ENCODE assay signal across 11 cellular contexts in the genomic region with DNA sequence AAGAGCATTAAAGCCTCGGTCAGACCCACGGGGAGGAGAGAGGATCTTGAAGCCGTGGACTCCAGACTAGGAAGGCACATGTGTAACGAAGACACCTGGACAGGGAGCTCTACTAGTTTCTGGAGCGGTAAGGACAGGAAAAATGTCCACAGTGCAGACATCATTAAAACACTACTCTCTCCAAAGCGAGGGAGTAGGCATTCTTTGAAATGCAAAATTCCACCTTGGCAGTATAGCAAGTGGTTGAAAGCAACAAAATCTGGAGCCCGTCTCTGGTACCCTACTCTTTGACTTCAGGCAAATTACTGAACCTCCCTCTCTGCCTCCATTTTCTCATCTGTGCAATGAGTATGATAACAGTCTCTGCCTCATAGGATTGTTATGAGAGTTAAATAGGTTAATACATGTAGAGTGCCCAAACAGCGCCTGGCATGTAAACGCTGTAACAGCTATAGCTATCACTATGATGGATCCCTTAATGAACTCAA. TPM values are rescaled to one million over a fixed set of nuclear protein-coding genes. Genes with fewer than 3 reads are reported as not detected.
A peak's percentile ranks its signal among the peaks of the same experiment; 100 is the strongest.
DNase-seq lines count a peak whose midpoint lies in the region; ATAC-seq, FAIRE-seq and TF ChIP-seq lines count a peak whose summit lies in the region.
"Had no signal": no experiment of that assay in that cellular context is flagged by ENCODE, and none has a peak within 500 bp of the region (broad histone marks: within the 10 kb centered on the region; RNA-seq: fewer than 3 reads in every experiment).

No MANE protein-coding gene starts in this region.

- POLR2A ChIA-PET in activated CD4-positive, alpha-beta T cell treated with anti-CD3 and anti-CD28 coated beads, Interleukin-2, amount 10 ng/mL, durations not matched to agents 7 days and 5 days (lab: Charles Lee): interaction anchor here (0.6 to 0.8 kb wide), 2 partner anchors 89 to 148 kb away, joined by 4 to 7 read pairs; no protein-coding TSS in a partner anchor
- POLR2A ChIA-PET in HepG2 (lab: Yijun Ruan, JAX): interaction anchor here (1.4 to 3.1 kb wide), 3 partner anchors 12 to 41 kb away, joined by 5 to 28 read pairs (median 8); partner anchors contain the start of gene SLC22A7

- H3K4me3 ChIP-seq in adipocyte (ENCODE audit: low read length) (peak overlapping the region; percentile 57), HepG2 (replicated peaks in 1 of 3; ENCODE audit: insufficient read depth in 1 of 3, low read depth in 2 of 3, low read length in 3 of 3) (peak overlapping the region; percentile 38 to 70 (median 43)), stomach smooth muscle (ENCODE audit: low read length in 2 of 2) (peak overlapping the region; percentile 32 to 68)

- H3K79me2 ChIP-seq in HepG2 (ENCODE audit: insufficient read depth, low read length): no peaks in the 10 kb centered on the region

- H3K9me3 Mint-ChIP-seq in activated CD4-positive, alpha-beta T cell treated with anti-CD3 and anti-CD28 coated beads, Interleukin-2, amount 10 ng/mL, durations not matched to agents 7 days and 5 days: no peaks in the 10 kb centered on the region

- CTCF ChIA-PET in activated CD4-positive, alpha-beta T cell treated with anti-CD3 and anti-CD28 coated beads, Interleukin-2, amount 10 ng/mL, durations not matched to agents 7 days and 5 days (lab: Charles Lee): interaction anchor here (0.6 to 3.3 kb wide), 11 partner anchors 9 to 770 kb away, joined by 3 to 16 read pairs (median 5); partner anchors contain the start of gene SLC22A7
- CTCF ChIA-PET in HepG2 (lab: Yijun Ruan, JAX; ENCODE audit: low intra/inter-chr PET ratio, low total read pairs): no interaction called here

- TF ChIP-seq POLR2A in HepG2 (IDR thresholded peaks at IDR 0.05; ENCODE audit: insufficient read depth in 1 of 2, low read depth in 2 of 2, low read length in 2 of 2): peak in 1 of 2 experiments; percentile 4; a peak in 1 of 4 replicates

- H4K20me1 ChIP-seq in HepG2 (ENCODE audit: insufficient read depth, low read length): no peaks in the 10 kb centered on the region

- H3K4me1 Mint-ChIP-seq in activated CD4-positive, alpha-beta T cell treated with anti-CD3 and anti-CD28 coated beads, Interleukin-2, amount 10 ng/mL, durations not matched to agents 7 days and 5 days: peaks cover 10% of the 10 kb centered on the region

- H3K4me2 ChIP-seq in HepG2 (ENCODE audit: low read depth, low read length): peak overlapping the region; percentile 82

- no peak for TF ChIP-seq EP300 in HepG2 (IDR thresholded peaks at IDR 0.05; ENCODE audit: low read depth in 2 of 2, low read length in 2 of 2)
- TF ChIP-seq EP300 in HepG2 (CRISPR knock-in tag; IDR thresholded peaks at IDR 0.05; ENCODE audit: borderline replicate concordance): no peak

- peak overlapping the region; percentile 79 for H2AFZ ChIP-seq in HepG2 (ENCODE audit: low read length)

- no peaks in the 10 kb centered on the region for H3K36me3 Mint-ChIP-seq in activated CD4-positive, alpha-beta T cell treated with anti-CD3 and anti-CD28 coated beads, Interleukin-2, amount 10 ng/mL, durations not matched to agents 7 days and 5 days (ENCODE audit: low read depth)

- H3K4me1 ChIP-seq in adipocyte (ENCODE audit: control insufficient read depth, insufficient read depth, low read length) (peaks cover 6% of the 10 kb centered on the region), HepG2 (ENCODE audit: insufficient read depth, low read length) (peaks cover 50% of the 10 kb centered on the region), stomach smooth muscle (ENCODE audit: control insufficient read depth, insufficient read depth, low read length) (peaks cover 8% of the 10 kb centered on the region)

- no peak overlapping the region for H3K27ac ChIP-seq in HepG2 (ENCODE audit: extremely low read length, insufficient read depth, low read length)
- no peak overlapping the region for H3K27ac ChIP-seq in stomach smooth muscle (ENCODE audit: low read length)

- WGBS in HepG2 (ENCODE audit: low lambda C conversion rate): 50% methylated on average over 9 of the region's 9 CpGs

- H3K36me3 ChIP-seq in adipocyte (ENCODE audit: control insufficient read depth, insufficient read depth, low read length, severe bottlenecking) (no peaks in the 10 kb centered on the region), HepG2 (replicated peaks in 1 of 2; ENCODE audit: control insufficient read depth in 1 of 2, insufficient read depth in 2 of 2, low read length in 2 of 2) (no peaks in the 10 kb centered on the region), stomach smooth muscle (ENCODE audit: control insufficient read depth in 2 of 2, insufficient read depth in 2 of 2, low read length in 2 of 2) (no peaks in the 10 kb centered on the region)

- TF ChIP-seq CTCF in HepG2 (CRISPR knock-in tag; IDR thresholded peaks at IDR 0.05): no peak

- peaks cover 7% of the 10 kb centered on the region for H3K27me3 Mint-ChIP-seq in activated CD4-positive, alpha-beta T cell treated with anti-CD3 and anti-CD28 coated beads, Interleukin-2, amount 10 ng/mL, durations not matched to agents 7 days and 5 days

- ATAC-seq in HepG2: peak; percentile 14
- ATAC-seq in HG02678 (IDR thresholded peaks at IDR 0.05; ENCODE audit: unreplicated experiment): no peak
- no peak for ATAC-seq in HG02840 (IDR thresholded peaks at IDR 0.05; ENCODE audit: low FRiP score, unreplicated experiment)

- no peak overlapping the region for H3K27ac Mint-ChIP-seq in activated CD4-positive, alpha-beta T cell treated with anti-CD3 and anti-CD28 coated beads, Interleukin-2, amount 10 ng/mL, durations not matched to agents 7 days and 5 days

- peak overlapping the region; percentile 69 for H3K4me3 Mint-ChIP-seq in activated CD4-positive, alpha-beta T cell treated with anti-CD3 and anti-CD28 coated beads, Interleukin-2, amount 10 ng/mL, durations not matched to agents 7 days and 5 days

- intact Hi-C loops in HepG2 (cut with micrococcal nuclease; ENCODE audit: unreplicated experiment): no loop called here

- no peak for FAIRE-seq in HepG2 (lab: Jason Lieb, UNC)
- FAIRE-seq: colon had no signal

- no peaks in the 10 kb centered on the region for H3K9me3 ChIP-seq in adipocyte (ENCODE audit: control insufficient read depth, low read length)
- H3K9me3 ChIP-seq in HepG2 (ENCODE audit: low read length): no peaks in the 10 kb centered on the region
- no peaks in the 10 kb centered on the region for H3K9me3 ChIP-seq in stomach smooth muscle (ENCODE audit: control insufficient read depth in 2 of 2, low read length in 2 of 2)

- no TSS peak for BruUV-seq in HepG2 (replicated peaks; lab: Mats Ljungman, UMichigan)

- TF ChIP-seq RAD21 in HepG2 (CRISPR knock-in tag; IDR thresholded peaks at IDR 0.05): no peak

- H3K9ac ChIP-seq in adipocyte (ENCODE audit: low read length) (no peak overlapping the region), HepG2 (ENCODE audit: insufficient read depth, low read depth, low read length) (peak overlapping the region; percentile 43), stomach smooth muscle (ENCODE audit: low read length in 2 of 2) (no peak overlapping the region)

- no peak for DNase-seq in activated CD4-positive, alpha-beta T cell treated with anti-CD3 and anti-CD28 coated beads, Interleukin-2, amount 10 ng/mL, durations not matched to agents 7 days and 5 days
- DNase-seq in activated CD4-positive, alpha-beta T cell treated with anti-CD3 and anti-CD28 coated beads, Interleukin-2, amount 50 U/mL, for 1 hour: no peak
- DNase-seq in adipocyte (ENCODE audit: low read depth) (no peak), HepG2 (ENCODE audit: low spot score) (no peak), iPS-NIHi7 (ENCODE audit: extremely low spot score) (no peak)

- H3K27me3 ChIP-seq in adipocyte (replicated peaks; ENCODE audit: control insufficient read depth, insufficient read depth, low read length) (peaks cover 27% of the 10 kb centered on the region), HepG2 (ENCODE audit: control insufficient read depth in 1 of 2, insufficient read depth in 2 of 2, low read length in 2 of 2) (no peaks in the 10 kb centered on the region), stomach smooth muscle (ENCODE audit: control insufficient read depth in 1 of 2, insufficient read depth in 2 of 2, low read length in 2 of 2) (peaks cover 13 to 16% of the 10 kb centered on the region in 2 donors)

- in situ Hi-C loops in HepG2 (cut with HindIII; ENCODE audit: extremely low pct_ligation_motif_present, low pct_unique_long_range_greater_than_20kb): no loop called here

RNA-seq across cellular contexts. Expression of gene CRIP3, which starts 0.4 kb away (rescaled TPM):
- under 1 TPM in 1 of 2 experiments, not detected in 1; 0.67 TPM for total RNA-seq in activated CD4-positive, alpha-beta T cell treated with anti-CD3 and anti-CD28 coated beads, Interleukin-2, amount 10 ng/mL, durations not matched to agents 7 days and 5 days
- 3.5 and 6.3 TPM in 2 replicates for total RNA-seq in HepG2 (2016; rRNA removed; fragmentation: Illumina TruSeq; extraction: Trizol)
- total RNA-seq in HepG2 (2016; cell fraction: cytosol; rRNA removed; fragmentation: Illumina TruSeq; extraction: Trizol; ENCODE audit: low read depth): 2.7 and 2.9 TPM in 2 replicates
- 5.5 and 7.0 TPM in 2 replicates for total RNA-seq in HepG2 (2016; cell fraction: insoluble cytoplasmic fraction; rRNA removed; fragmentation: Illumina TruSeq; extraction: Trizol)
- total RNA-seq in HepG2 (2016; cell fraction: membrane; rRNA removed; fragmentation: Illumina TruSeq; extraction: Trizol): 1.7 and 2.6 TPM in 2 replicates
- total RNA-seq in HepG2 (2016; cell fraction: nucleus; rRNA removed; fragmentation: Illumina TruSeq; extraction: Trizol): 6.1 and 7.0 TPM in 2 replicates
- 9.3 and 14.2 TPM in 2 replicates for polyA plus RNA-seq in HepG2 (2011; rRNA removed)
- polyA plus RNA-seq in HepG2 (2011; cell fraction: cytosol; rRNA removed): 4.5 and 5.1 TPM in 2 replicates
- 31.5 and 46.2 TPM in 2 replicates for polyA plus RNA-seq in HepG2 (2011; cell fraction: nucleus; rRNA removed)
- 12.7 and 16.4 TPM in 2 replicates for polyA plus RNA-seq in HepG2 (2012)
- 0.99 and 1.7 TPM in 2 replicates for polyA plus RNA-seq in HepG2 (2016; cell fraction: cytosol; fragmentation: Illumina TruSeq; extraction: Trizol; ENCODE audit: low read depth)
- 4.1 and 5.4 TPM in 2 replicates for polyA plus RNA-seq in HepG2 (2016; cell fraction: insoluble cytoplasmic fraction; fragmentation: Illumina TruSeq; extraction: Trizol; ENCODE audit: low read depth)
- 1.9 and 2.3 TPM in 2 replicates for polyA plus RNA-seq in HepG2 (2016; cell fraction: membrane; fragmentation: Illumina TruSeq; extraction: Trizol; ENCODE audit: low read depth)
- polyA plus RNA-seq in HepG2 (2016; cell fraction: nucleus; fragmentation: Illumina TruSeq; extraction: Trizol; ENCODE audit: insufficient read depth, low read depth): 13.1 and 18.7 TPM in 2 replicates
- 8.2 TPM in 1 of 2 replicates, not detected in the other for polyA minus RNA-seq in HepG2 (2011; rRNA and poly(A)+ RNA removed; ENCODE audit: low replicate concordance)
- 1.4 and 2.5 TPM in 2 replicates for polyA minus RNA-seq in HepG2 (2011; cell fraction: cytosol; rRNA and poly(A)+ RNA removed)
- polyA minus RNA-seq in HepG2 (2011; cell fraction: nucleus; rRNA and poly(A)+ RNA removed): 7.5 and 14.4 TPM in 2 replicates
- total RNA-seq: M059J had no signal

RNA-seq across cellular contexts. Expression of gene SLC22A7, which starts 11.0 kb away (rescaled TPM):
- total RNA-seq in activated CD4-positive, alpha-beta T cell treated with anti-CD3 and anti-CD28 coated beads, Interleukin-2, amount 10 ng/mL, durations not matched to agents 7 days and 5 days: not detected
- total RNA-seq in HepG2 (2016; rRNA removed; fragmentation: Illumina TruSeq; extraction: Trizol): 8.6 and 22.6 TPM in 2 replicates
- 5.3 and 5.4 TPM in 2 replicates for total RNA-seq in HepG2 (2016; cell fraction: cytosol; rRNA removed; fragmentation: Illumina TruSeq; extraction: Trizol; ENCODE audit: low read depth)
- 8.5 and 22.3 TPM in 2 replicates for total RNA-seq in HepG2 (2016; cell fraction: insoluble cytoplasmic fraction; rRNA removed; fragmentation: Illumina TruSeq; extraction: Trizol)
- total RNA-seq in HepG2 (2016; cell fraction: membrane; rRNA removed; fragmentation: Illumina TruSeq; extraction: Trizol): 9.0 and 9.1 TPM in 2 replicates
- total RNA-seq in HepG2 (2016; cell fraction: nucleus; rRNA removed; fragmentation: Illumina TruSeq; extraction: Trizol): 20.9 and 25.8 TPM in 2 replicates
- 5.3 and 12.3 TPM in 2 replicates for polyA plus RNA-seq in HepG2 (2011; rRNA removed)
- 7.0 and 7.8 TPM in 2 replicates for polyA plus RNA-seq in HepG2 (2011; cell fraction: cytosol; rRNA removed)
- 34.4 and 48.4 TPM in 2 replicates for polyA plus RNA-seq in HepG2 (2011; cell fraction: nucleus; rRNA removed)
- polyA plus RNA-seq in HepG2 (2012): 18.9 and 34.7 TPM in 2 replicates
- polyA plus RNA-seq in HepG2 (2016; cell fraction: cytosol; fragmentation: Illumina TruSeq; extraction: Trizol; ENCODE audit: low read depth): 3.2 and 3.5 TPM in 2 replicates
- polyA plus RNA-seq in HepG2 (2016; cell fraction: insoluble cytoplasmic fraction; fragmentation: Illumina TruSeq; extraction: Trizol; ENCODE audit: low read depth): 5.5 and 6.2 TPM in 2 replicates
- 4.5 and 5.7 TPM in 2 replicates for polyA plus RNA-seq in HepG2 (2016; cell fraction: membrane; fragmentation: Illumina TruSeq; extraction: Trizol; ENCODE audit: low read depth)
- 39.6 and 40.3 TPM in 2 replicates for polyA plus RNA-seq in HepG2 (2016; cell fraction: nucleus; fragmentation: Illumina TruSeq; extraction: Trizol; ENCODE audit: insufficient read depth, low read depth)
- 22.0 TPM in 1 of 2 replicates, not detected in the other for polyA minus RNA-seq in HepG2 (2011; rRNA and poly(A)+ RNA removed; ENCODE audit: low replicate concordance)
- 3.6 and 5.1 TPM in 2 replicates for polyA minus RNA-seq in HepG2 (2011; cell fraction: cytosol; rRNA and poly(A)+ RNA removed)
- polyA minus RNA-seq in HepG2 (2011; cell fraction: nucleus; rRNA and poly(A)+ RNA removed): 7.0 and 12.7 TPM in 2 replicates
- total RNA-seq: M059J; T-helper 2 cell treated with Interferon-gamma antibody and Interleukin-4, amounts not matched to agents 100 ng/mL and 5 ng/mL, for 36 hours had no signal

Comparison
In these comparisons a context has a peak if more than half of its experiments do, and no peak if none do; other contexts are left out.
1. RNA of gene SLC22A7, which starts 11.0 kb away (total RNA-seq): 5.3 to 25.8 TPM in HepG2; not detected in activated CD4-positive, alpha-beta T cell treated with anti-CD3 and anti-CD28 coated beads, Interleukin-2, amount 10 ng/mL, durations not matched to agents 7 days and 5 days; every median in the first group is over 4 times any median in the second.
2. Peak in every context shown above with its lines, with median percentiles within 50 percentile points of each other: H3K4me3 ChIP-seq.